In the genomic region with DNA sequence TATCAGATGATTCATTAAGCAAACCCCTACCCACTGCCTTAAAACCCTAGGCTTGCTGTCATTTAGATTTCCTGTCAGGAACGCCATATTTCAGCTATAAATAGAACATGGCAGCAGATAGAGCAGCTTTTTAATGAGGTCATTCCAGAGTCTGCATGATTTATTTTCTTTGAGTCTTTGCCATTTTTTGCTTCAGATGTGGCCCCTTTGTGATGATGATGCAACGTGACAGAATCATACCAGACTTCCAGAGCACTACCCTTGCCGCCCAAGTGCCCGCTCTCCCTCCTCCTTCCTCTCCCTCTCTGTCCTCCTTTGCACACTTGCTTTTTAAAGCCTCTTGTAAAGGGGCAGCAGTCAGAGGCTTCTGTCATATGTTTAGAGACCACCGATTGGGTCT, we compare ENCODE assay signal across 12 cellular contexts. TPM values are rescaled to one million over a fixed set of nuclear protein-coding genes. Genes with fewer than 3 reads are reported as not detected.
DNase-seq lines count a peak whose midpoint lies in the region; ATAC-seq and TF ChIP-seq lines count a peak whose summit lies in the region.
"Had no signal": no experiment of that assay in that cellular context is flagged by ENCODE, and none has a peak within 500 bp of the region (broad histone marks: within the 10 kb centered on the region; RNA-seq: fewer than 3 reads in every experiment).

No MANE protein-coding gene starts in this region.

- no peak for TF ChIP-seq EP300 in upper lobe of left lung (IDR thresholded peaks at IDR 0.05)

- TF ChIP-seq CTCF in HCT116 (IDR thresholded peaks at IDR 0.05 in 2 of 3, conservative IDR thresholded peaks at IDR 0.05 in 1 of 3; ENCODE audit: borderline replicate concordance in 1 of 3, insufficient read depth in 1 of 3, low read depth in 2 of 3, low read length in 2 of 3) = no peak
- no peak for TF ChIP-seq CTCF in fibroblast of mammary gland (conservative IDR thresholded peaks at IDR 0.05; ENCODE audit: control insufficient read depth, insufficient read depth, low read depth, low read length)
- no peak for TF ChIP-seq CTCF in upper lobe of left lung (IDR thresholded peaks at IDR 0.05)

- H3K79me2 ChIP-seq in HCT116 (ENCODE audit: insufficient read depth, low read length) = no peaks in the 10 kb centered on the region

- WGBS in upper lobe of left lung, 2 donors = 38% methylated on average over 5 of the region's 5 CpGs

- BruUV-seq in HCT116 (replicated peaks; lab: Mats Ljungman, UMichigan) = no TSS peak

- H3K9me2 ChIP-seq in HCT116 (ENCODE audit: insufficient read depth) = no peaks in the 10 kb centered on the region

- H3K27me3 ChIP-seq in HCT116 (ENCODE audit: insufficient read depth, low read length) (no peaks in the 10 kb centered on the region), upper lobe of left lung (no peaks in the 10 kb centered on the region)

- H3K4me1 ChIP-seq in HCT116 (ENCODE audit: control insufficient read depth in 1 of 2, insufficient read depth in 2 of 2, low read length in 2 of 2) = peaks cover 3% of the 10 kb centered on the region in 2 experiments; a peak in 2 of 4 replicates
- H3K4me1 ChIP-seq in upper lobe of left lung = peaks cover 0 to 6% (median 3%) of the 10 kb centered on the region in 4 donors

- RAD21 ChIA-PET in HCT116 (lab: Charles Lee; ENCODE audit: low non-redundant PET in 1 of 2, low total read pairs in 2 of 2, uncharacterized antibody in 2 of 2, unreplicated experiment in 2 of 2) = no interaction called here

- H3K4me2 ChIP-seq in HCT116 (ENCODE audit: low read length) = no peak overlapping the region

- H3K36me3 ChIP-seq in HCT116 (ENCODE audit: control insufficient read depth in 1 of 2, insufficient read depth in 2 of 2, low read length in 2 of 2) (no peaks in the 10 kb centered on the region), upper lobe of left lung (no peaks in the 10 kb centered on the region)

- ATAC-seq in HCT116 (no peak), GM21723 (IDR thresholded peaks at IDR 0.05; ENCODE audit: unreplicated experiment) (no peak), upper lobe of left lung (ENCODE audit: low FRiP score in 2 of 2) (no peak)
- ATAC-seq: natural killer cell had no signal

- TF ChIP-seq RAD21 in HCT116 (IDR thresholded peaks at IDR 0.05; ENCODE audit: low read depth) = no peak

- H3K27ac ChIP-seq in HCT116 (ENCODE audit: low read depth, low read length) (no peak overlapping the region), upper lobe of left lung (no peak overlapping the region)

- H3K4me3 ChIP-seq in HCT116 (replicated peaks in 1 of 2; ENCODE audit: low read depth in 1 of 2, low read length in 2 of 2) = no peak overlapping the region
- no peak overlapping the region for H3K4me3 ChIP-seq in fibroblast of mammary gland (ENCODE audit: control insufficient read depth, low read depth, low read length)
- no peak overlapping the region for H3K4me3 ChIP-seq in upper lobe of left lung

- no peaks in the 10 kb centered on the region for H4K20me1 ChIP-seq in HCT116 (ENCODE audit: insufficient read depth)

- peak overlapping the region; percentile 60 for H2AFZ ChIP-seq in HCT116 (ENCODE audit: low read depth, low read length, poor library complexity, severe bottlenecking)

- H3K9me3 ChIP-seq in HCT116 (ENCODE audit: control insufficient read depth in 1 of 2, insufficient read depth in 1 of 2, low read depth in 1 of 2, low read length in 2 of 2) (no peaks in the 10 kb centered on the region), upper lobe of left lung (no peaks in the 10 kb centered on the region)

- CTCF ChIA-PET in HCT116 (lab: Charles Lee) = interaction anchor here (1.0 kb wide), 1 partner anchor 14 kb away, joined by 6 read pairs; no protein-coding TSS in a partner anchor

- DNase-seq in HCT116 (ENCODE audit: low read depth, low spot score) = no peak
- peak; percentile 87 for DNase-seq in RPMI7951 (ENCODE audit: low read depth)
- DNase-seq in fibroblast of mammary gland (ENCODE audit: low read depth) = peak; percentile 49
- peak; percentile 39 for DNase-seq in putamen (ENCODE audit: low spot score)
- no peak for DNase-seq in upper lobe of left lung
- DNase-seq in NCI-H510A treated with DMSO at 0.1 percent for 48 hours (lab: John Stamatoyannopoulos, UW) = no peak
- DNase-seq: GDM1; hypothalamus; natural killer cell; stimulated activated CD4-positive, alpha-beta T cell treated with anti-CD3 and anti-CD28 coated beads, Interleukin-2, amount 100 ng/mL, for 48 hours had no signal

- no peak overlapping the region for H3K9ac ChIP-seq in HCT116 (ENCODE audit: low read length)

- no peak for TF ChIP-seq POLR2A in HCT116 (IDR thresholded peaks at IDR 0.05; ENCODE audit: borderline replicate concordance, extremely low read depth, insufficient read depth, insufficient read length)
- TF ChIP-seq POLR2A in upper lobe of left lung (IDR thresholded peaks at IDR 0.05) = no peak

- POLR2A ChIA-PET in HCT116 (lab: Charles Lee) = no interaction called here

- intact Hi-C loops in HCT116 (cut with micrococcal nuclease) = no loop called here

TF ChIP-seq in HCT116, 20 proteins besides CTCF, POLR2A, EP300 and RAD21:
- TF ChIP-seq CEBPB (IDR thresholded peaks at IDR 0.05; ENCODE audit: low read depth) (peak; percentile 31; the same call in 1 of the 2 replicates), SP1 (IDR thresholded peaks at IDR 0.05; ENCODE audit: low read depth) (no peak)

RNA-seq across cellular contexts. Expression of a gene that starts 55.5 kb away (rescaled TPM):
- total RNA-seq in HCT116 (2021; ENCODE audit: unreplicated experiment) = 0.02 TPM
- polyA plus RNA-seq in HCT116 (2012) = 0.01 TPM in 2 replicates
- total RNA-seq in RPMI7951 (2014; rRNA removed; shearing (Covaris generic)) = not detected in 2 replicates
- under 1 TPM in 1 of 6 donors, not detected in 5; 0.03 TPM for total RNA-seq in upper lobe of left lung
- total RNA-seq: bronchial epithelial cell, natural killer cell had no signal

Comparison
In these comparisons a context has a peak if more than half of its experiments do, and no peak if none do; other contexts are left out.
1. DNase-seq: peak in RPMI7951 (single experiment), fibroblast of mammary gland (single experiment) and putamen (single experiment); none in HCT116 (single experiment), upper lobe of left lung (0 of 2) and NCI-H510A treated with DMSO at 0.1 percent for 48 hours (single experiment).